ENCODE assay signal across 10 cellular contexts in the genomic region with DNA sequence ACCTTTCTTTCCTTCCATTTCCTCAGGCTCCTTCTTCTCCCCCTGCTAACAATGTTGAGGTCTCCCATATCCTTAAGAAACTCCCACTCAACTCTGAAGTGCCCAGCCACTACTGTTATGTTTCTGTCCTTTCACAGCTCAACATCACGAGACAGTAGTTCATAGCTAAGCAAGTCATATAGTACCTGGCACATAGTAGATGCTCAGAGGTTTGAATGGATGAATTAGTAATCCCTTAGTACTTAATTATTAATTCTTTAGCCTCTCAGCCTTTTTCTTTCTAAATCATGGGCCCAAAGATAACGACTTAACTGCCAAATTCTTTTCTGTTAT. TPM values are rescaled to one million over a fixed set of nuclear protein-coding genes. Genes with fewer than 3 reads are reported as not detected.
DNase-seq lines count a peak whose midpoint lies in the region; ATAC-seq and TF ChIP-seq lines count a peak whose summit lies in the region.
"Had no signal": no experiment of that assay in that cellular context is flagged by ENCODE, and none has a peak within 500 bp of the region (broad histone marks: within the 10 kb centered on the region; RNA-seq: fewer than 3 reads in every experiment).

No MANE protein-coding gene starts in this region.

- POLR2A ChIA-PET in activated naive CD8-positive, alpha-beta T cell treated with anti-CD3 and anti-CD28 coated beads, Interleukin-2, amount 10 ng/mL, durations not matched to agents 7 days and 5 days (lab: Charles Lee): interaction anchor here (2.9 kb wide), 1 partner anchor 22 kb away, joined by 7 read pairs; a partner anchor contains a TSS

- H3K79me2 ChIP-seq in ACC112 (ENCODE audit: control insufficient read depth, insufficient read depth, low read length, unreplicated experiment): peaks cover 63% of the 10 kb centered on the region

- H2AFZ ChIP-seq in ACC112 (ENCODE audit: low read length, unreplicated experiment): peak overlapping the region; percentile 27

- H3K27ac ChIP-seq in ACC112 (ENCODE audit: low read depth, low read length) (peak overlapping the region; percentile 97), right atrium auricular region (no peak overlapping the region)

- H3K4me1 Mint-ChIP-seq in activated naive CD8-positive, alpha-beta T cell treated with anti-CD3 and anti-CD28 coated beads, Interleukin-2, amount 10 ng/mL, durations not matched to agents 7 days and 5 days: peaks cover 37% of the 10 kb centered on the region

- H3K4me3 Mint-ChIP-seq in activated naive CD8-positive, alpha-beta T cell treated with anti-CD3 and anti-CD28 coated beads, Interleukin-2, amount 10 ng/mL, durations not matched to agents 7 days and 5 days: no peak overlapping the region

- peaks cover 41% of the 10 kb centered on the region for H3K4me1 ChIP-seq in ACC112 (ENCODE audit: control insufficient read depth, insufficient read depth, low read length, unreplicated experiment)
- no peaks in the 10 kb centered on the region for H3K4me1 ChIP-seq in right atrium auricular region

- peaks cover 15% of the 10 kb centered on the region for H3K36me3 ChIP-seq in ACC112 (ENCODE audit: insufficient read depth, low read length)
- peaks cover 24% of the 10 kb centered on the region for H3K36me3 ChIP-seq in right atrium auricular region

- peaks cover 41% of the 10 kb centered on the region for H3K36me3 Mint-ChIP-seq in activated naive CD8-positive, alpha-beta T cell treated with anti-CD3 and anti-CD28 coated beads, Interleukin-2, amount 10 ng/mL, durations not matched to agents 7 days and 5 days

- no peak for DNase-seq in activated naive CD8-positive, alpha-beta T cell treated with anti-CD3 and anti-CD28 coated beads, Interleukin-2, amount 10 ng/mL, durations not matched to agents 7 days and 5 days
- no peak for DNase-seq in NCI-H2029 treated with DMSO at 0.1 percent for 48 hours (lab: John Stamatoyannopoulos, UW)
- no peak for DNase-seq in T-helper 9 cell
- DNase-seq in hepatic stellate cell (ENCODE audit: low spot score): no peak
- no peak for DNase-seq in right atrium auricular region (ENCODE audit: low spot score)
- DNase-seq: NCI-H187, small intestine had no signal

- H3K27me3 Mint-ChIP-seq in activated naive CD8-positive, alpha-beta T cell treated with anti-CD3 and anti-CD28 coated beads, Interleukin-2, amount 10 ng/mL, durations not matched to agents 7 days and 5 days: no peaks in the 10 kb centered on the region

- peak overlapping the region; percentile 51 for H3K4me3 ChIP-seq in ACC112 (ENCODE audit: low read depth, low read length)
- no peak overlapping the region for H3K4me3 ChIP-seq in right atrium auricular region

- H3K27me3 ChIP-seq in ACC112 (ENCODE audit: insufficient read depth, low read length) (no peaks in the 10 kb centered on the region), right atrium auricular region (no peaks in the 10 kb centered on the region)

- ATAC-seq in GM19324 (IDR thresholded peaks at IDR 0.05; ENCODE audit: low FRiP score, unreplicated experiment): peak; percentile 55
- ATAC-seq in HG02981 (IDR thresholded peaks at IDR 0.05; ENCODE audit: unreplicated experiment): peak; percentile 90
- ATAC-seq in activated naive CD8-positive, alpha-beta T cell treated with anti-CD3 and anti-CD28 coated beads, Interleukin-2, amount 10 ng/mL, durations not matched to agents 7 days and 5 days (ENCODE audit: low read depth): no peak

- no peaks in the 10 kb centered on the region for H3K9me3 Mint-ChIP-seq in activated naive CD8-positive, alpha-beta T cell treated with anti-CD3 and anti-CD28 coated beads, Interleukin-2, amount 10 ng/mL, durations not matched to agents 7 days and 5 days

- peak overlapping the region; percentile 32 for H3K27ac Mint-ChIP-seq in activated naive CD8-positive, alpha-beta T cell treated with anti-CD3 and anti-CD28 coated beads, Interleukin-2, amount 10 ng/mL, durations not matched to agents 7 days and 5 days

- H3K9me3 ChIP-seq in right atrium auricular region: no peaks in the 10 kb centered on the region

- TF ChIP-seq CTCF in right atrium auricular region (IDR thresholded peaks at IDR 0.05): no peak

RNA-seq across cellular contexts. Expression of a gene that starts 22.6 kb away (rescaled TPM):
- total RNA-seq in activated naive CD8-positive, alpha-beta T cell treated with anti-CD3 and anti-CD28 coated beads, Interleukin-2, amount 10 ng/mL, durations not matched to agents 7 days and 5 days: 10 to 100 TPM; 37.2 to 39.5 TPM
- 10 to 100 TPM; 10.0 to 14.9 TPM for total RNA-seq in right atrium auricular region
